In the genomic region with DNA sequence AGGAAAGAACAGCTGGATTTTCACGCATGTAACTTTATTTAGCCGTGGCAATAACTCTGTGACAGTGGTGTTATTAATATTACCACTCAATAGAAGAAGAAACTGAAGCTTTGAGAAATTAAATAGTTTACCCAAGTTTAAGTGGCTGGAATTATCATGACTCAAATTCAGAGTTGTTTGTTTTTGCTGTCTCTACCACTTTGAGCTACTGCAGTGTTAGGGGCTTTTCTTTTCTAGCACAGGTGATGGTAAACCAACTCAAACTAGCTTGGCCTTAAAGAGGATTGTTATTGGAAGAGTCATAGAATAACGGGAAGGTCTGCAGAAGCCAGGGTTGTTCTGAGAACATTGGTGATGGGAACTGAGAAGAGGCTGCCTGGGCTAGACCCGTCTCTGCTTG, we compare ENCODE assay signal across 21 cellular contexts.
DNase-seq lines count a peak whose midpoint lies in the region; ATAC-seq, FAIRE-seq and TF ChIP-seq lines count a peak whose summit lies in the region.
"Had no signal": no experiment of that assay in that cellular context is flagged by ENCODE, and none has a peak within 500 bp of the region (broad histone marks: within the 10 kb centered on the region; RNA-seq: fewer than 3 reads in every experiment).

No MANE protein-coding gene starts in this region.

- no peak for TF ChIP-seq RAD21 in GM12878 (IDR thresholded peaks at IDR 0.05; ENCODE audit: insufficient read depth, low read depth, low read length)

- no peak for TF ChIP-seq EP300 in GM12878 (IDR thresholded peaks at IDR 0.05; ENCODE audit: borderline replicate concordance in 1 of 2, control insufficient read depth in 1 of 2, low read depth in 2 of 2, low read length in 2 of 2)
- no peak for TF ChIP-seq EP300 in tibial nerve (IDR thresholded peaks at IDR 0.05)

- TF ChIP-seq CTCF in GM12878 (IDR thresholded peaks at IDR 0.05 in 2 of 3, conservative IDR thresholded peaks at IDR 0.05 in 1 of 3; ENCODE audit: control insufficient read depth in 2 of 3, extremely low read depth in 1 of 3, insufficient read depth in 1 of 3, low read depth in 3 of 3, low read length in 3 of 3) (no peak), colonic mucosa (IDR thresholded peaks at IDR 0.05) (no peak), tibial nerve (IDR thresholded peaks at IDR 0.05) (no peak)

- H3K4me1 ChIP-seq in GM12878 (ENCODE audit: control insufficient read depth, insufficient read depth, low read length), result no peaks in the 10 kb centered on the region
- no peaks in the 10 kb centered on the region for H3K4me1 ChIP-seq in colonic mucosa
- peaks cover 0 to 13% (median 0%) of the 10 kb centered on the region in 4 donors for H3K4me1 ChIP-seq in tibial nerve
- H3K4me1 ChIP-seq: BLaER1 had no signal

- H4K20me1 ChIP-seq in GM12878 (ENCODE audit: control insufficient read depth, insufficient read depth), result no peaks in the 10 kb centered on the region
- H4K20me1 ChIP-seq: BLaER1 had no signal

- no peaks in the 10 kb centered on the region for H3K79me2 ChIP-seq in GM12878 (ENCODE audit: control insufficient read depth, insufficient read depth, low read length)

- SMC1A ChIA-PET in GM12878 (lab: Charles Lee; ENCODE audit: uncharacterized antibody, unreplicated experiment), result interaction anchor here (0.7 to 2.5 kb wide), 7 partner anchors 8 to 37 kb away, joined by 3 to 10 read pairs (median 6); no protein-coding TSS in a partner anchor

- in situ Hi-C loops in GM12878 (cut with MboI), result loop anchor here (25.0 kb wide), 1 partner anchor 1043 kb away; no protein-coding TSS in a partner anchor

- 4% methylated on average over 4 of the region's 4 CpGs for WGBS in GM12878 (ENCODE audit: insufficient coverage, insufficient replicate concordance, low lambda C conversion rate, missing lambda C conversion rate)
- WGBS in tibial nerve, 2 donors, result 86 to 87% methylated on average over 4 of the region's 4 CpGs

- FAIRE-seq in GM12878 (lab: Jason Lieb, UNC), result no peak
- FAIRE-seq: A204.1, GM12891, GM19239 had no signal

- H3K9me3 ChIP-seq in GM12878 (replicated peaks; ENCODE audit: control insufficient read depth, insufficient read depth, low read length), result peaks cover 22% of the 10 kb centered on the region; the same call in 2 of the 3 replicates
- H3K9me3 ChIP-seq in colonic mucosa, result no peaks in the 10 kb centered on the region
- peaks cover 0 to 10% (median 0%) of the 10 kb centered on the region in 4 donors for H3K9me3 ChIP-seq in tibial nerve
- H3K9me3 ChIP-seq: Caco-2 had no signal

- H3K27me3 ChIP-seq in GM12878 (replicated peaks in 1 of 2; ENCODE audit: control insufficient read depth in 2 of 2, insufficient read depth in 2 of 2, low read length in 1 of 2) (no peaks in the 10 kb centered on the region), colonic mucosa (no peaks in the 10 kb centered on the region), tibial nerve (no peaks in the 10 kb centered on the region)
- H3K27me3 ChIP-seq: BLaER1 had no signal

- no TSS peak for BruUV-seq in GM12878 (replicated peaks; lab: Mats Ljungman, UMichigan)

- intact Hi-C loops in GM12878 (cut with micrococcal nuclease; ENCODE audit: unreplicated experiment) (no loop called here), colonic mucosa (cut with DNase I) (no loop called here)

- H3K36me3 ChIP-seq in GM12878 (ENCODE audit: control insufficient read depth in 2 of 2, insufficient read depth in 2 of 2, low read length in 1 of 2) (no peaks in the 10 kb centered on the region), colonic mucosa (no peaks in the 10 kb centered on the region), tibial nerve (no peaks in the 10 kb centered on the region)
- H3K36me3 ChIP-seq: BLaER1 had no signal

- no peak overlapping the region for H3K4me2 ChIP-seq in GM12878 (ENCODE audit: control insufficient read depth, insufficient read depth)
- H3K4me2 ChIP-seq: BLaER1 had no signal

- no peak overlapping the region for H3K9ac ChIP-seq in GM12878 (ENCODE audit: control insufficient read depth, insufficient read depth, low read length)
- no peak overlapping the region for H3K9ac ChIP-seq in colonic mucosa (ENCODE audit: low read depth in 2 of 2, low read length in 2 of 2)
- H3K9ac ChIP-seq: BLaER1 had no signal

- POLR2A ChIA-PET in GM12878 (lab: Charles Lee), result interaction anchor here (0.7 to 1.3 kb wide), 2 partner anchors 9 to 11 kb away, joined by 3 to 8 read pairs; no protein-coding TSS in a partner anchor

- CTCF ChIA-PET in GM12878 (lab: Yijun Ruan, JAX), result interaction anchor here (0.7 to 2.0 kb wide), 2 partner anchors 11 to 14 kb away, joined by 3 to 6 read pairs; no protein-coding TSS in a partner anchor

- H2AFZ ChIP-seq in GM12878 (ENCODE audit: control insufficient read depth, low read depth, low read length), result peak overlapping the region; percentile 16

- ATAC-seq in HG02852 (IDR thresholded peaks at IDR 0.05; ENCODE audit: unreplicated experiment) (peak; percentile 57), HG03045 (IDR thresholded peaks at IDR 0.05; ENCODE audit: unreplicated experiment) (peak; percentile 55), GM12878 (peak; percentile 71), HG03469 (IDR thresholded peaks at IDR 0.05; ENCODE audit: unreplicated experiment) (no peak)
- ATAC-seq: CD8-positive, alpha-beta T cell had no signal

- TF ChIP-seq POLR2A in GM12878 (IDR thresholded peaks at IDR 0.05; ENCODE audit: low read depth, low read length) (no peak), tibial nerve (IDR thresholded peaks at IDR 0.05) (no peak)

- RAD21 ChIA-PET in GM12878 (lab: Charles Lee; ENCODE audit: unreplicated experiment), result interaction anchor here (0.7 to 1.5 kb wide), 4 partner anchors 10 to 178 kb away, joined by 3 to 10 read pairs (median 8); no protein-coding TSS in a partner anchor

- H3K27ac ChIP-seq in GM12878 (ENCODE audit: control insufficient read depth, insufficient read depth) (no peak overlapping the region), colonic mucosa (no peak overlapping the region), tibial nerve (no peak overlapping the region)
- H3K27ac ChIP-seq: BLaER1, C4-2B had no signal

- DNase-seq in GM12878 (ENCODE audit: low read depth, low spot score), result no peak
- DNase-seq in colonic mucosa, result no peak
- DNase-seq in A172 (ENCODE audit: low spot score), result no peak
- no peak for DNase-seq in tibial nerve (ENCODE audit: low spot score in 2 of 2)
- DNase-seq: Caco-2; CD4-positive, CD25-positive, alpha-beta regulatory T cell; CD8-positive, alpha-beta T cell; DMS153; EL; GDM1; GOT3; H7; HCEC 1CT had no signal

- H3K4me3 ChIP-seq in GM12878, result no peak overlapping the region
- H3K4me3 ChIP-seq in colonic mucosa, result no peak overlapping the region
- no peak overlapping the region for H3K4me3 ChIP-seq in tibial nerve
- H3K4me3 ChIP-seq: BLaER1 had no signal

TF ChIP-seq in GM12878, 131 proteins besides CTCF, POLR2A, EP300 and RAD21 (continues in another document):
- TF ChIP-seq, protein P1, sequence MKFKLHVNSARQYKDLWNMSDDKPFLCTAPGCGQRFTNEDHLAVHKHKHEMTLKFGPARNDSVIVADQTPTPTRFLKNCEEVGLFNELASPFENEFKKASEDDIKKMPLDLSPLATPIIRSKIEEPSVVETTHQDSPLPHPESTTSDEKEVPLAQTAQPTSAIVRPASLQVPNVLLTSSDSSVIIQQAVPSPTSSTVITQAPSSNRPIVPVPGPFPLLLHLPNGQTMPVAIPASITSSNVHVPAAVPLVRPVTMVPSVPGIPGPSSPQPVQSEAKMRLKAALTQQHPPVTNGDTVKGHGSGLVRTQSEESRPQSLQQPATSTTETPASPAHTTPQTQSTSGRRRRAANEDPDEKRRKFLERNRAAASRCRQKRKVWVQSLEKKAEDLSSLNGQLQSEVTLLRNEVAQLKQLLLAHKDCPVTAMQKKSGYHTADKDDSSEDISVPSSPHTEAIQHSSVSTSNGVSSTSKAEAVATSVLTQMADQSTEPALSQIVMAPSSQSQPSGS (IDR thresholded peaks at IDR 0.05; ENCODE audit: low read length), result peak; percentile 34; the same call in 1 of the 2 replicates
- TF ChIP-seq, protein P2, sequence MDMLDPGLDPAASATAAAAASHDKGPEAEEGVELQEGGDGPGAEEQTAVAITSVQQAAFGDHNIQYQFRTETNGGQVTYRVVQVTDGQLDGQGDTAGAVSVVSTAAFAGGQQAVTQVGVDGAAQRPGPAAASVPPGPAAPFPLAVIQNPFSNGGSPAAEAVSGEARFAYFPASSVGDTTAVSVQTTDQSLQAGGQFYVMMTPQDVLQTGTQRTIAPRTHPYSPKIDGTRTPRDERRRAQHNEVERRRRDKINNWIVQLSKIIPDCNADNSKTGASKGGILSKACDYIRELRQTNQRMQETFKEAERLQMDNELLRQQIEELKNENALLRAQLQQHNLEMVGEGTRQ (IDR thresholded peaks at IDR 0.05; ENCODE audit: borderline replicate concordance, low read depth, low read length), result no peak
- TF ChIP-seq ZBTB40 (IDR thresholded peaks at IDR 0.05; ENCODE audit: borderline replicate concordance) (peak; percentile 48; the same call in 1 of the 2 replicates), MEF2B (IDR thresholded peaks at IDR 0.05; ENCODE audit: partially characterized antibody, poor library complexity, severe bottlenecking) (no peak), NFIC (IDR thresholded peaks at IDR 0.05; ENCODE audit: low read depth, low read length) (0 out of 2 replicates have a peak, but pooled peaks have one; percentile 24)
